ENCODE assay signal across 9 cellular contexts in genomic region chr9:127915325-127915752, GRCh38. TPM values are rescaled to one million over a fixed set of nuclear protein-coding genes. Genes with fewer than 3 reads are reported as not detected.
A peak's percentile ranks its signal among the peaks of the same experiment; 100 is the strongest.
DNase-seq lines count a peak whose midpoint lies in the region; ATAC-seq and TF ChIP-seq lines count a peak whose summit lies in the region.
"Had no signal": no experiment of that assay in that cellular context is flagged by ENCODE, and none has a peak within 500 bp of the region (broad histone marks: within the 10 kb centered on the region; RNA-seq: fewer than 3 reads in every experiment).

No MANE protein-coding gene starts in this region.

- no peaks in the 10 kb centered on the region for H3K9me2 ChIP-seq in HCT116 (ENCODE audit: insufficient read depth)

- no peaks in the 10 kb centered on the region for H3K79me1 ChIP-seq in H9 (ENCODE audit: insufficient read depth, low read depth, low read length, poor library complexity, severe bottlenecking)

- no peak overlapping the region for H3K23ac ChIP-seq in H9 (ENCODE audit: insufficient read length, low read depth, low read length)

- H3K9me3 ChIP-seq in HCT116 (ENCODE audit: control insufficient read depth in 1 of 2, insufficient read depth in 1 of 2, low read depth in 1 of 2, low read length in 2 of 2) (no peaks in the 10 kb centered on the region), H9 (ENCODE audit: control insufficient read depth, low read depth, low read length) (no peaks in the 10 kb centered on the region)

- no TSS peak for BruUV-seq in HCT116 (replicated peaks; lab: Mats Ljungman, UMichigan)

- no peak for TF ChIP-seq RAD21 in HCT116 (IDR thresholded peaks at IDR 0.05; ENCODE audit: low read depth)

- ATAC-seq in HCT116 (no peak), naive B cell (ENCODE audit: low read depth in 2 of 2) (no peak), GM21367 (IDR thresholded peaks at IDR 0.05; ENCODE audit: unreplicated experiment) (no peak), GM21360 (IDR thresholded peaks at IDR 0.05; ENCODE audit: unreplicated experiment) (no peak)

- H2BK5ac ChIP-seq in H9 (ENCODE audit: insufficient read length, low read length) = no peak overlapping the region

- H3K9me3 Mint-ChIP-seq in activated naive CD8-positive, alpha-beta T cell treated with anti-CD3 and anti-CD28 coated beads for 36 hours = no peaks in the 10 kb centered on the region
- H3K9me3 Mint-ChIP-seq in naive B cell = no peaks in the 10 kb centered on the region
- H3K9me3 Mint-ChIP-seq in H9 = no peaks in the 10 kb centered on the region

- POLR2A ChIA-PET in HCT116 (lab: Charles Lee) = interaction anchor here (1.0 kb wide), 1 partner anchor 9 kb away, joined by 3 read pairs; no protein-coding TSS in a partner anchor

- no peak for TF ChIP-seq CTCF in C4-2B (conservative IDR thresholded peaks at IDR 0.05)
- TF ChIP-seq CTCF in HCT116 (IDR thresholded peaks at IDR 0.05 in 2 of 3, conservative IDR thresholded peaks at IDR 0.05 in 1 of 3; ENCODE audit: borderline replicate concordance in 1 of 3, insufficient read depth in 1 of 3, low read depth in 2 of 3, low read length in 2 of 3) = no peak
- TF ChIP-seq CTCF in H9 (conservative IDR thresholded peaks at IDR 0.05) = no peak

- no CpG with 5 or more reads among the region's 5 CpGs for WGBS in H9 (ENCODE audit: extremely low coverage, insufficient read length, low lambda C conversion rate)

- no peak overlapping the region for H3K56ac ChIP-seq in H9 (ENCODE audit: insufficient read length, low read depth, low read length)

- no peak overlapping the region for H4K8ac ChIP-seq in H9 (replicated peaks; ENCODE audit: insufficient read length, low read depth, low read length)

- RAD21 ChIA-PET in HCT116 (lab: Charles Lee; ENCODE audit: low non-redundant PET in 1 of 2, low total read pairs in 2 of 2, uncharacterized antibody in 2 of 2, unreplicated experiment in 2 of 2) = interaction anchor here in 1 of 2 experiments (0.7 kb wide), 1 partner anchor 89 kb away, joined by 3 read pairs; no protein-coding TSS in a partner anchor

- H2BK20ac ChIP-seq in H9 (ENCODE audit: low read depth, low read length, poor library complexity, severe bottlenecking) = no peak overlapping the region

- no peaks in the 10 kb centered on the region for H3K27me3 ChIP-seq in HCT116 (ENCODE audit: insufficient read depth, low read length)
- peaks cover 2% of the 10 kb centered on the region; the same call in 1 of the 2 replicates for H3K27me3 ChIP-seq in H9 (ENCODE audit: insufficient read depth, low read length)
- H3K27me3 ChIP-seq: brain microvascular endothelial cell had no signal

- H2BK120ac ChIP-seq in H9 (ENCODE audit: low read depth, low read length, poor library complexity, severe bottlenecking) = no peak overlapping the region

- H4K91ac ChIP-seq in H9 (ENCODE audit: insufficient read length, low read depth, low read length) = no peak overlapping the region

- H3K23me2 ChIP-seq in H9 (ENCODE audit: insufficient read length, low read depth, low read length, poor library complexity, severe bottlenecking) = peaks cover 5% of the 10 kb centered on the region

- CTCF ChIA-PET in HCT116 (lab: Charles Lee) = interaction anchor here (2.0 kb wide), 1 partner anchor 45 kb away, joined by 4 read pairs; no protein-coding TSS in a partner anchor

- TF ChIP-seq POLR2A in HCT116 (IDR thresholded peaks at IDR 0.05; ENCODE audit: borderline replicate concordance, extremely low read depth, insufficient read depth, insufficient read length) = no peak

- H3K27ac ChIP-seq in C4-2B (peak overlapping the region; percentile 53; the same call in 1 of the 2 replicates), HCT116 (ENCODE audit: low read depth, low read length) (peak overlapping the region; percentile 49; the same call in 1 of the 2 replicates), H9 (ENCODE audit: insufficient read length, low read depth, low read length) (no peak overlapping the region)
- H3K27ac ChIP-seq: brain microvascular endothelial cell had no signal

- no peak overlapping the region for H3T11ph ChIP-seq in H9 (ENCODE audit: low read length)

- H3K4ac ChIP-seq in H9 (ENCODE audit: low read depth, low read length) = no peak overlapping the region

- H3K4me3 Mint-ChIP-seq in activated naive CD8-positive, alpha-beta T cell treated with anti-CD3 and anti-CD28 coated beads for 36 hours = peak overlapping the region; percentile 89
- H3K4me3 Mint-ChIP-seq in naive B cell = peak overlapping the region; percentile 85 to 99 (median 94)
- H3K4me3 Mint-ChIP-seq in H9 = no peak overlapping the region; a peak in 1 of 5 replicates

- no peak overlapping the region for H4K5ac ChIP-seq in H9 (ENCODE audit: insufficient read length, low read depth, low read length)

- H2AFZ ChIP-seq in HCT116 (ENCODE audit: low read depth, low read length, poor library complexity, severe bottlenecking) = no peak overlapping the region
- H2AFZ ChIP-seq in H9 (ENCODE audit: low read length) = no peak overlapping the region

- H3K27me3 Mint-ChIP-seq in activated naive CD8-positive, alpha-beta T cell treated with anti-CD3 and anti-CD28 coated beads for 36 hours = no peaks in the 10 kb centered on the region
- H3K27me3 Mint-ChIP-seq in naive B cell (no peaks in the 10 kb centered on the region), H9 (ENCODE audit: low read depth) (peaks cover 13% of the 10 kb centered on the region)

- no peak for DNase-seq in HCT116 (ENCODE audit: low read depth, low spot score)
- DNase-seq in activated naive CD8-positive, alpha-beta T cell treated with anti-CD3 and anti-CD28 coated beads for 36 hours = no peak
- no peak for DNase-seq in naive B cell
- DNase-seq in H9 = no peak
- no peak for DNase-seq in activated effector memory CD4-positive, alpha-beta T cell treated with anti-CD3 and anti-CD28 coated beads, Interleukin-2, amount 50 U/mL, for 16 hours
- DNase-seq: brain microvascular endothelial cell had no signal

- intact Hi-C loops in HCT116 (cut with micrococcal nuclease) = loop anchor here (5.0 kb wide), 2 partner anchors 128 to 353 kb away; partner anchors contain the start of gene CDK9

- H3K18ac ChIP-seq in H9 (ENCODE audit: insufficient read length, low read depth, low read length) = no peak overlapping the region

- peaks cover 43 to 54% of the 10 kb centered on the region in 2 experiments for H3K4me1 ChIP-seq in HCT116 (ENCODE audit: control insufficient read depth in 1 of 2, insufficient read depth in 2 of 2, low read length in 2 of 2)
- H3K4me1 ChIP-seq in H9 (ENCODE audit: insufficient read depth, low read length) = peaks cover 2% of the 10 kb centered on the region; the same call in 1 of the 2 replicates

- H3K9ac ChIP-seq in HCT116 (ENCODE audit: low read length) = peak overlapping the region; percentile 86
- no peak overlapping the region for H3K9ac ChIP-seq in H9 (ENCODE audit: extremely low read depth, insufficient read length, low read length)

- no peaks in the 10 kb centered on the region for H4K20me1 ChIP-seq in HCT116 (ENCODE audit: insufficient read depth)
- peaks cover 2% of the 10 kb centered on the region for H4K20me1 ChIP-seq in H9 (ENCODE audit: control insufficient read depth, insufficient read depth, insufficient read length)

- peaks cover 23% of the 10 kb centered on the region for H3K36me3 Mint-ChIP-seq in activated naive CD8-positive, alpha-beta T cell treated with anti-CD3 and anti-CD28 coated beads for 36 hours
- H3K36me3 Mint-ChIP-seq in naive B cell = peaks cover 9 to 10% of the 10 kb centered on the region in 2 donors
- peaks cover 9 to 19% (median 9%) of the 10 kb centered on the region in 3 experiments for H3K36me3 Mint-ChIP-seq in H9 (ENCODE audit: insufficient read depth in 1 of 3, low read depth in 3 of 3)

- peak overlapping the region; percentile 96 for H3K27ac Mint-ChIP-seq in activated naive CD8-positive, alpha-beta T cell treated with anti-CD3 and anti-CD28 coated beads for 36 hours
- H3K27ac Mint-ChIP-seq in naive B cell (peak overlapping the region; percentile 95 to 98 (median 98)), H9 (no peak overlapping the region)

- H2BK15ac ChIP-seq in H9 (ENCODE audit: low read depth, low read length) = no peak overlapping the region

- no peak overlapping the region for H3K4me3 ChIP-seq in HCT116 (replicated peaks in 1 of 2; ENCODE audit: low read depth in 1 of 2, low read length in 2 of 2)

- peaks cover 65% of the 10 kb centered on the region for H3K4me1 Mint-ChIP-seq in activated naive CD8-positive, alpha-beta T cell treated with anti-CD3 and anti-CD28 coated beads for 36 hours
- H3K4me1 Mint-ChIP-seq in naive B cell (peaks cover 30 to 76% (median 56%) of the 10 kb centered on the region in 3 donors), H9 (peaks cover 15 to 17% of the 10 kb centered on the region in 2 experiments)

- H3K14ac ChIP-seq in H9 (ENCODE audit: insufficient read depth, low read length) = no peak overlapping the region

- H3K4me2 ChIP-seq in HCT116 (ENCODE audit: low read length) = peak overlapping the region; percentile 95
- no peak overlapping the region for H3K4me2 ChIP-seq in H9 (ENCODE audit: insufficient read depth, insufficient read length, low read length)

- no peak overlapping the region for H2BK12ac ChIP-seq in H9 (ENCODE audit: insufficient read length, low read depth, low read length)

- no peak overlapping the region for H2AK5ac ChIP-seq in H9 (ENCODE audit: insufficient read length, low read length)

- H3K79me2 ChIP-seq in HCT116 (ENCODE audit: insufficient read depth, low read length) (peaks cover 18% of the 10 kb centered on the region), H9 (ENCODE audit: insufficient read depth, low read length) (no peaks in the 10 kb centered on the region)

- H3K36me3 ChIP-seq in HCT116 (ENCODE audit: control insufficient read depth in 1 of 2, insufficient read depth in 2 of 2, low read length in 2 of 2) = peaks cover 0 to 16% of the 10 kb centered on the region in 2 experiments; a peak in 2 of 4 replicates

RNA-seq across cellular contexts. Expression of gene ST6GALNAC4, which starts 1.5 kb away (rescaled TPM):
- 49.4 TPM for total RNA-seq in HCT116 (2021; ENCODE audit: unreplicated experiment)
- 45.7 and 58.2 TPM in 2 replicates for polyA plus RNA-seq in HCT116 (2012)
- total RNA-seq in activated naive CD8-positive, alpha-beta T cell treated with anti-CD3 and anti-CD28 coated beads for 36 hours = 10 to 100 TPM; 45.3 to 51.2 TPM
- polyA plus RNA-seq in naive B cell (ENCODE audit: low read depth in 6 of 6) = 10 to 100 TPM; 19.7 to 36.6 (median 25.0) TPM
- total RNA-seq in H9 (2021) = 15.4 and 16.5 TPM in 2 replicates

RNA-seq across cellular contexts. Expression of gene PIP5KL1, which starts 15.2 kb away (rescaled TPM):
- total RNA-seq in HCT116 (2021; ENCODE audit: unreplicated experiment) = 37.6 TPM
- 35.7 and 36.0 TPM in 2 replicates for polyA plus RNA-seq in HCT116 (2012)
- total RNA-seq in activated naive CD8-positive, alpha-beta T cell treated with anti-CD3 and anti-CD28 coated beads for 36 hours = 1 to 10 TPM; 2.3 to 3.2 TPM
- 1 to 10 TPM in 1 of 6 donors, under 1 TPM in 1, not detected in 4; 0.73 to 1.0 TPM for polyA plus RNA-seq in naive B cell (ENCODE audit: low read depth in 6 of 6)
- total RNA-seq in H9 (2021) = 9.0 and 11.6 TPM in 2 replicates

RNA-seq across cellular contexts. Expression of gene ST6GALNAC6, which starts 15.9 kb away (rescaled TPM):
- total RNA-seq in HCT116 (2021; ENCODE audit: unreplicated experiment) (24.5 TPM), H9 (2021) (29.8 and 30.2 TPM in 2 replicates)
- polyA plus RNA-seq in HCT116 (2012) = 22.9 and 25.0 TPM in 2 replicates
- total RNA-seq in activated naive CD8-positive, alpha-beta T cell treated with anti-CD3 and anti-CD28 coated beads for 36 hours = 10 to 100 TPM; 44.5 to 45.1 TPM
- polyA plus RNA-seq in naive B cell (ENCODE audit: low read depth in 6 of 6) = 10 to 100 TPM; 17.2 to 27.8 (median 19.8) TPM

RNA-seq across cellular contexts. Expression of gene DPM2, which starts 22.3 kb away (rescaled TPM):
- 54.6 TPM for total RNA-seq in HCT116 (2021; ENCODE audit: unreplicated experiment)
- 58.0 and 62.6 TPM in 2 replicates for polyA plus RNA-seq in HCT116 (2012)
- total RNA-seq in activated naive CD8-positive, alpha-beta T cell treated with anti-CD3 and anti-CD28 coated beads for 36 hours = 10 to 100 TPM; 55.4 to 57.6 TPM
- 10 to 100 TPM; 46.3 to 78.7 (median 54.2) TPM for polyA plus RNA-seq in naive B cell (ENCODE audit: low read depth in 6 of 6)
- total RNA-seq in H9 (2021) = 44.7 and 46.1 TPM in 2 replicates

RNA-seq across cellular contexts. Expression of gene AK1, which starts 37.9 kb away (rescaled TPM):
- total RNA-seq in HCT116 (2021; ENCODE audit: unreplicated experiment) = 61.1 TPM
- 70.6 and 74.2 TPM in 2 replicates for polyA plus RNA-seq in HCT116 (2012)
- 10 to 100 TPM in 1 of 2 experiments, 1 to 10 TPM in 1; 9.9 to 11.7 TPM for total RNA-seq in activated naive CD8-positive, alpha-beta T cell treated with anti-CD3 and anti-CD28 coated beads for 36 hours
- polyA plus RNA-seq in naive B cell (ENCODE audit: low read depth in 6 of 6) = not detected
- 31.6 and 41.9 TPM in 2 replicates for total RNA-seq in H9 (2021)

Comparison
In these comparisons a context has a peak if more than half of its experiments do, and no peak if none do; other contexts are left out.
1. H3K27ac Mint-ChIP-seq: peak in activated naive CD8-positive, alpha-beta T cell treated with anti-CD3 and anti-CD28 coated beads for 36 hours (single experiment) and naive B cell (6 of 6); none in H9 (0 of 3).
2. H3K4me3 Mint-ChIP-seq: peak in activated naive CD8-positive, alpha-beta T cell treated with anti-CD3 and anti-CD28 coated beads for 36 hours (single experiment) and naive B cell (8 of 8); none in H9 (0 of 2).